ENCODE assay signal across 2 cellular contexts in the genomic region with DNA sequence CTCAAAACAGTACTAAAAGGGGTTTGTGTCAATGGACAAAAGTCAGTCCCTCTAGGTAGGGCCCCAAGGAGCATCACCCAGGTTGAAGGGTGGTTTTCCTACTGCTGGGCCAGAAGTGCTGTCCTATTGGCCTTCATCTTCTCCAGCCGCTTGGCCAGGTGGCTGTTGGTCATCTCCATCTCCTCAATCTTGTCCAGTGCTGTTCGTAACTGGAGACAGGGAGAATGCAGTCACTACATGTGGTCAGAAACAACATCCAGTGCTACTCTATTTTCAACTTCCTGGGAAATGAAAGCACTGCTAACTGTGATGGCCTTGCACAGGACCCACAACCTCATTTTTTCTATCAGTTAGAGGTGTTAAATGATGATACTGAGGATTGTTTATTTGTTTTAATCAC.
TF ChIP-seq lines count a peak whose summit lies in the region.

No MANE protein-coding gene starts in this region.

TF ChIP-seq in liver, 16 proteins besides CTCF, POLR2A, EP300 and RAD21:
- TF ChIP-seq HNF4G (IDR thresholded peaks at IDR 0.05) = no peak
- TF ChIP-seq, protein P1, sequence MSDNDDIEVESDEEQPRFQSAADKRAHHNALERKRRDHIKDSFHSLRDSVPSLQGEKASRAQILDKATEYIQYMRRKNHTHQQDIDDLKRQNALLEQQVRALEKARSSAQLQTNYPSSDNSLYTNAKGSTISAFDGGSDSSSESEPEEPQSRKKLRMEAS (IDR thresholded peaks at IDR 0.05) = no peak
- no peak for TF ChIP-seq FOXA2 (IDR thresholded peaks at IDR 0.05)
- TF ChIP-seq GABPA (IDR thresholded peaks at IDR 0.05 in 1 of 2, conservative IDR thresholded peaks at IDR 0.05 in 1 of 2) = no peak
- no peak for TF ChIP-seq YY1 (IDR thresholded peaks at IDR 0.05)
- TF ChIP-seq JUND (IDR thresholded peaks at IDR 0.05) = no peak
- TF ChIP-seq, protein P2, sequence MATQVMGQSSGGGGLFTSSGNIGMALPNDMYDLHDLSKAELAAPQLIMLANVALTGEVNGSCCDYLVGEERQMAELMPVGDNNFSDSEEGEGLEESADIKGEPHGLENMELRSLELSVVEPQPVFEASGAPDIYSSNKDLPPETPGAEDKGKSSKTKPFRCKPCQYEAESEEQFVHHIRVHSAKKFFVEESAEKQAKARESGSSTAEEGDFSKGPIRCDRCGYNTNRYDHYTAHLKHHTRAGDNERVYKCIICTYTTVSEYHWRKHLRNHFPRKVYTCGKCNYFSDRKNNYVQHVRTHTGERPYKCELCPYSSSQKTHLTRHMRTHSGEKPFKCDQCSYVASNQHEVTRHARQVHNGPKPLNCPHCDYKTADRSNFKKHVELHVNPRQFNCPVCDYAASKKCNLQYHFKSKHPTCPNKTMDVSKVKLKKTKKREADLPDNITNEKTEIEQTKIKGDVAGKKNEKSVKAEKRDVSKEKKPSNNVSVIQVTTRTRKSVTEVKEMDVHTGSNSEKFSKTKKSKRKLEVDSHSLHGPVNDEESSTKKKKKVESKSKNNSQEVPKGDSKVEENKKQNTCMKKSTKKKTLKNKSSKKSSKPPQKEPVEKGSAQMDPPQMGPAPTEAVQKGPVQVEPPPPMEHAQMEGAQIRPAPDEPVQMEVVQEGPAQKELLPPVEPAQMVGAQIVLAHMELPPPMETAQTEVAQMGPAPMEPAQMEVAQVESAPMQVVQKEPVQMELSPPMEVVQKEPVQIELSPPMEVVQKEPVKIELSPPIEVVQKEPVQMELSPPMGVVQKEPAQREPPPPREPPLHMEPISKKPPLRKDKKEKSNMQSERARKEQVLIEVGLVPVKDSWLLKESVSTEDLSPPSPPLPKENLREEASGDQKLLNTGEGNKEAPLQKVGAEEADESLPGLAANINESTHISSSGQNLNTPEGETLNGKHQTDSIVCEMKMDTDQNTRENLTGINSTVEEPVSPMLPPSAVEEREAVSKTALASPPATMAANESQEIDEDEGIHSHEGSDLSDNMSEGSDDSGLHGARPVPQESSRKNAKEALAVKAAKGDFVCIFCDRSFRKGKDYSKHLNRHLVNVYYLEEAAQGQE (IDR thresholded peaks at IDR 0.05) = no peak
- TF ChIP-seq RXRA (IDR thresholded peaks at IDR 0.05) = no peak
- TF ChIP-seq FOXA1 (IDR thresholded peaks at IDR 0.05) = no peak
TF ChIP-seq in liver: peak in this region for 0.

TF ChIP-seq in HepG2, 621 proteins besides CTCF, POLR2A, EP300 and RAD21:
- TF ChIP-seq, protein P3, sequence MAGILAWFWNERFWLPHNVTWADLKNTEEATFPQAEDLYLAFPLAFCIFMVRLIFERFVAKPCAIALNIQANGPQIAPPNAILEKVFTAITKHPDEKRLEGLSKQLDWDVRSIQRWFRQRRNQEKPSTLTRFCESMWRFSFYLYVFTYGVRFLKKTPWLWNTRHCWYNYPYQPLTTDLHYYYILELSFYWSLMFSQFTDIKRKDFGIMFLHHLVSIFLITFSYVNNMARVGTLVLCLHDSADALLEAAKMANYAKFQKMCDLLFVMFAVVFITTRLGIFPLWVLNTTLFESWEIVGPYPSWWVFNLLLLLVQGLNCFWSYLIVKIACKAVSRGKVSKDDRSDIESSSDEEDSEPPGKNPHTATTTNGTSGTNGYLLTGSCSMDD (CRISPR knock-in tag; IDR thresholded peaks at IDR 0.05) = no peak
- TF ChIP-seq MTF2 (CRISPR knock-in tag; IDR thresholded peaks at IDR 0.05; ENCODE audit: borderline replicate concordance) (no peak), ZNF570 (CRISPR knock-in tag; IDR thresholded peaks at IDR 0.05; ENCODE audit: borderline replicate concordance) (no peak), SNAPC2 (CRISPR knock-in tag; IDR thresholded peaks at IDR 0.05) (no peak)
- TF ChIP-seq, protein P4, sequence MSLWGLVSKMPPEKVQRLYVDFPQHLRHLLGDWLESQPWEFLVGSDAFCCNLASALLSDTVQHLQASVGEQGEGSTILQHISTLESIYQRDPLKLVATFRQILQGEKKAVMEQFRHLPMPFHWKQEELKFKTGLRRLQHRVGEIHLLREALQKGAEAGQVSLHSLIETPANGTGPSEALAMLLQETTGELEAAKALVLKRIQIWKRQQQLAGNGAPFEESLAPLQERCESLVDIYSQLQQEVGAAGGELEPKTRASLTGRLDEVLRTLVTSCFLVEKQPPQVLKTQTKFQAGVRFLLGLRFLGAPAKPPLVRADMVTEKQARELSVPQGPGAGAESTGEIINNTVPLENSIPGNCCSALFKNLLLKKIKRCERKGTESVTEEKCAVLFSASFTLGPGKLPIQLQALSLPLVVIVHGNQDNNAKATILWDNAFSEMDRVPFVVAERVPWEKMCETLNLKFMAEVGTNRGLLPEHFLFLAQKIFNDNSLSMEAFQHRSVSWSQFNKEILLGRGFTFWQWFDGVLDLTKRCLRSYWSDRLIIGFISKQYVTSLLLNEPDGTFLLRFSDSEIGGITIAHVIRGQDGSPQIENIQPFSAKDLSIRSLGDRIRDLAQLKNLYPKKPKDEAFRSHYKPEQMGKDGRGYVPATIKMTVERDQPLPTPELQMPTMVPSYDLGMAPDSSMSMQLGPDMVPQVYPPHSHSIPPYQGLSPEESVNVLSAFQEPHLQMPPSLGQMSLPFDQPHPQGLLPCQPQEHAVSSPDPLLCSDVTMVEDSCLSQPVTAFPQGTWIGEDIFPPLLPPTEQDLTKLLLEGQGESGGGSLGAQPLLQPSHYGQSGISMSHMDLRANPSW (CRISPR knock-in tag; IDR thresholded peaks at IDR 0.05; ENCODE audit: borderline replicate concordance) = no peak
- TF ChIP-seq, protein P5, sequence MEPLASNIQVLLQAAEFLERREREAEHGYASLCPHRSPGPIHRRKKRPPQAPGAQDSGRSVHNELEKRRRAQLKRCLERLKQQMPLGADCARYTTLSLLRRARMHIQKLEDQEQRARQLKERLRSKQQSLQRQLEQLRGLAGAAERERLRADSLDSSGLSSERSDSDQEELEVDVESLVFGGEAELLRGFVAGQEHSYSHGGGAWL (CRISPR knock-in tag; IDR thresholded peaks at IDR 0.05) = no peak
